Comparison of ENCODE assay signal across 28 cellular contexts in the genomic region with DNA sequence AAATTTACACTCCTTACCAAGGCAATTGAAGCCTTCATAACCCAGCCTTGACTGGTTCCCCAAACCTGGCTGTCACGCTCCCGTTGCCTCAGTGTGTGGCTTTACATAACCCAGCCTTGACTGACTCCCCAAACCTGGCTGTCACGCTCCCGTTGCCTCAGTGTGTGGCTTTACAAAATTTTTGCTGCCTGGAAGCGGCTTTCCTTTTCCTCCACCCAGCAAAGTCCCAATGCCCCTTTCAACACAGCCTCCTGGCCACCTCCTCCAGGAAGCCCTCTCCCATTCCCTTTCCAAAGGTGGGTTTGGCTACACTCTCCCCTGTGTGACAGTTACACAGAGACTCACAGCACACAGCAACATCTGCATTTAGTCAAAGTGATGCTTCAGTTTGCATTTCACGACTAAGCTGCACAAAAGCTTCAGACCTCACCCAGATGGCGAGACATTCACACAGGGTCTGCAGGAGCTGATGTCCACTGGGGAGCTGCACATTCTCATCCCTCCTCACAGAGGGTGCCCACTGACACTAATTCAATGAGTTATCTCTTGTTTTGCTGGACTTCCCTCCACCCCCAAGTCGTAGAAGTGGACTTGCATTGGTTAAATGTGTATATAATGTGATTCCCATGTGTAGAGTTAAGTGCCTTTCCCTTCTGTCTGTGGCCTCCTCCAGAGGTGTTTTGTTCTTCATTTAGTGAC.
DNase-seq lines count a peak whose midpoint lies in the region; ATAC-seq, FAIRE-seq and TF ChIP-seq lines count a peak whose summit lies in the region.
"Had no signal": no experiment of that assay in that cellular context is flagged by ENCODE, and none has a peak within 500 bp of the region (broad histone marks: within the 10 kb centered on the region; RNA-seq: fewer than 3 reads in every experiment).

No MANE protein-coding gene starts in this region.

- H3K27me3 ChIP-seq in right cardiac atrium (ENCODE audit: control insufficient read depth, insufficient read depth) (no peaks in the 10 kb centered on the region), K562 (ENCODE audit: control insufficient read depth in 2 of 2, insufficient read depth in 2 of 2, low read length in 2 of 2) (peaks cover 59 to 92% of the 10 kb centered on the region in 2 experiments), lower lobe of right lung (ENCODE audit: low read depth) (peaks cover 8% of the 10 kb centered on the region), upper lobe of right lung (no peaks in the 10 kb centered on the region), Caco-2 (replicated peaks; ENCODE audit: control insufficient read depth, insufficient read depth, low read length) (no peaks in the 10 kb centered on the region)
- H3K27me3 ChIP-seq: colonic mucosa, vagina had no signal

- in situ Hi-C loops in K562 (cut with MboI): no loop called here

- H3K79me2 ChIP-seq in K562 (ENCODE audit: control insufficient read depth, insufficient read depth, low read length): no peaks in the 10 kb centered on the region

- no peaks in the 10 kb centered on the region for H3K9me1 ChIP-seq in K562 (ENCODE audit: control insufficient read depth, insufficient read depth, low read length)

- H3K4me1 ChIP-seq in right cardiac atrium (ENCODE audit: control insufficient read depth, insufficient read depth, low read length) (peaks cover 5% of the 10 kb centered on the region), K562 (replicated peaks in 1 of 2; ENCODE audit: control insufficient read depth in 2 of 2, insufficient read depth in 2 of 2, low read length in 2 of 2) (peaks cover 0 to 6% of the 10 kb centered on the region in 2 experiments; a peak in 2 of 5 replicates), lower lobe of right lung (peaks cover 29% of the 10 kb centered on the region), upper lobe of right lung (peaks cover 6% of the 10 kb centered on the region), Caco-2 (no peaks in the 10 kb centered on the region)
- H3K4me1 ChIP-seq: body of pancreas, colonic mucosa, HAP-1, vagina had no signal

- TF ChIP-seq EP300 in K562 (IDR thresholded peaks at IDR 0.05; ENCODE audit: low read length): no peak

- peak; percentile 6 for DNase-seq in left cardiac atrium
- DNase-seq in right cardiac atrium: no peak
- no peak for DNase-seq in K562 (ENCODE audit: extremely low read depth in 1 of 4, low spot score in 3 of 4)
- DNase-seq in lower lobe of right lung: peak; percentile 53
- no peak for DNase-seq in upper lobe of right lung
- DNase-seq in Caco-2: no peak
- DNase-seq in erythroblast (lab: John Stamatoyannopoulos, UW): no peak
- DNase-seq: activated CD4-positive, CD25-positive, alpha-beta regulatory T cell treated with anti-CD3 and anti-CD28 coated beads, Interleukin-2, amount 50 U/mL, for 72 hours; activated CD8-positive, alpha-beta T cell treated with anti-CD3 and anti-CD28 coated beads for 36 hours; activated gamma-delta T cell treated with Interleukin-2 at 50 U/mL for 16 hours; activated naive CD8-positive, alpha-beta T cell treated with anti-CD3 and anti-CD28 coated beads, Interleukin-2, amount 50 U/mL, for 24 hours; Calu3; DND-41; effector memory CD4-positive, alpha-beta T cell; esophagus squamous epithelium; NCI-H1105; NCI-H1930; NCI-H69; T-helper 1 cell had no signal

- no peak overlapping the region for H3K27ac Mint-ChIP-seq in Caco-2 (ENCODE audit: unreplicated experiment)
- H3K27ac Mint-ChIP-seq: activated CD8-positive, alpha-beta T cell treated with anti-CD3 and anti-CD28 coated beads for 36 hours; activated naive CD8-positive, alpha-beta T cell treated with anti-CD3 and anti-CD28 coated beads, Interleukin-2, amount 50 U/mL, for 24 hours had no signal

- no peak overlapping the region for H3K4me3 Mint-ChIP-seq in Caco-2 (ENCODE audit: unreplicated experiment)
- H3K4me3 Mint-ChIP-seq: activated CD8-positive, alpha-beta T cell treated with anti-CD3 and anti-CD28 coated beads for 36 hours; activated naive CD8-positive, alpha-beta T cell treated with anti-CD3 and anti-CD28 coated beads, Interleukin-2, amount 50 U/mL, for 24 hours had no signal

- no peak overlapping the region for H3K9ac ChIP-seq in K562 (ENCODE audit: insufficient read depth in 1 of 2, low read depth in 2 of 2, low read length in 2 of 2)
- H3K9ac ChIP-seq: BLaER1 treated with 17β-estradiol and CSF1 and Interleukin-3, amounts not matched to agents 10 nM and 100 nM had no signal

- H3K27ac ChIP-seq in right cardiac atrium (ENCODE audit: low read length) (no peak overlapping the region), K562 (ENCODE audit: extremely low read depth, low read depth, low read length) (no peak overlapping the region), lower lobe of right lung (no peak overlapping the region), upper lobe of right lung (no peak overlapping the region)
- H3K27ac ChIP-seq: BLaER1 treated with 17β-estradiol and CSF1 and Interleukin-3, amounts not matched to agents 10 nM and 100 nM; body of pancreas; colonic mucosa; esophagus squamous epithelium; vagina had no signal

- H2AFZ ChIP-seq in K562 (ENCODE audit: low read depth, low read length): no peak overlapping the region

- BruUV-seq in K562 (replicated peaks; lab: Mats Ljungman, UMichigan) (no TSS peak), Caco-2 (replicated peaks; lab: Mats Ljungman, UMichigan) (no TSS peak)

- no peaks in the 10 kb centered on the region for H3K9me3 ChIP-seq in right cardiac atrium (ENCODE audit: control insufficient read depth, low read length)
- H3K9me3 ChIP-seq in K562 (replicated peaks; ENCODE audit: control insufficient read depth, insufficient read depth, low read depth, low read length): no peaks in the 10 kb centered on the region
- H3K9me3 ChIP-seq in lower lobe of right lung: no peaks in the 10 kb centered on the region
- H3K9me3 ChIP-seq in upper lobe of right lung: no peaks in the 10 kb centered on the region
- no peaks in the 10 kb centered on the region for H3K9me3 ChIP-seq in Caco-2
- H3K9me3 ChIP-seq: BLaER1 treated with 17β-estradiol and CSF1 and Interleukin-3, amounts not matched to agents 10 nM and 100 nM; body of pancreas; colonic mucosa; esophagus squamous epithelium; HAP-1; vagina had no signal

- H3K4me2 ChIP-seq in K562 (ENCODE audit: insufficient read depth, low read length): no peak overlapping the region

- TF ChIP-seq POLR2A in K562 (conservative IDR thresholded peaks at IDR 0.05): no peak
- TF ChIP-seq POLR2A in erythroblast (IDR thresholded peaks at IDR 0.05; ENCODE audit: low read length): no peak

- no peaks in the 10 kb centered on the region for H3K9me3 Mint-ChIP-seq in Caco-2 (ENCODE audit: unreplicated experiment)
- H3K9me3 Mint-ChIP-seq: activated CD8-positive, alpha-beta T cell treated with anti-CD3 and anti-CD28 coated beads for 36 hours; activated naive CD8-positive, alpha-beta T cell treated with anti-CD3 and anti-CD28 coated beads, Interleukin-2, amount 50 U/mL, for 24 hours had no signal

- H3K4me3 ChIP-seq in right cardiac atrium (ENCODE audit: low read length) (no peak overlapping the region), K562 (no peak overlapping the region), lower lobe of right lung (no peak overlapping the region), upper lobe of right lung (no peak overlapping the region), Caco-2 (ENCODE audit: low read depth, low read length) (no peak overlapping the region)
- H3K4me3 ChIP-seq: BLaER1 treated with 17β-estradiol and CSF1 and Interleukin-3, amounts not matched to agents 10 nM and 100 nM; body of pancreas; colonic mucosa; esophagus squamous epithelium; HAP-1; lung; vagina had no signal

- TF ChIP-seq RAD21 in K562 (CRISPR knock-in tag; conservative IDR thresholded peaks at IDR 0.05 in 1 of 2, IDR thresholded peaks at IDR 0.05 in 1 of 2): no peak

- FAIRE-seq in K562 (lab: Jason Lieb, UNC): no peak
- FAIRE-seq: frontal cortex, HepG2 had no signal

- intact Hi-C loops in left cardiac atrium (cut with DNase I): no loop called here
- intact Hi-C loops in right cardiac atrium (cut with DNase I): no loop called here
- intact Hi-C loops in K562 (cut with micrococcal nuclease): no loop called here
- intact Hi-C loops in lower lobe of right lung (cut with DNase I): no loop called here
- intact Hi-C loops in upper lobe of right lung (cut with DNase I): no loop called here
- intact Hi-C loops in Caco-2 (cut with micrococcal nuclease; ENCODE audit: unreplicated experiment): no loop called here

- peaks cover 12% of the 10 kb centered on the region; the same call in 1 of the 2 replicates for H4K20me1 ChIP-seq in K562 (replicated peaks; ENCODE audit: control insufficient read depth, insufficient read depth, low read length)

- H3K36me3 ChIP-seq in K562 (ENCODE audit: control insufficient read depth, insufficient read depth, low read length): no peaks in the 10 kb centered on the region
- no peaks in the 10 kb centered on the region for H3K36me3 ChIP-seq in lower lobe of right lung
- no peaks in the 10 kb centered on the region for H3K36me3 ChIP-seq in upper lobe of right lung
- no peaks in the 10 kb centered on the region for H3K36me3 ChIP-seq in Caco-2 (ENCODE audit: control insufficient read depth, insufficient read depth, low read length)
- H3K36me3 ChIP-seq: BLaER1 treated with 17β-estradiol and CSF1 and Interleukin-3, amounts not matched to agents 10 nM and 100 nM; colonic mucosa; esophagus squamous epithelium; HAP-1; vagina had no signal

- H3K4me1 Mint-ChIP-seq in Caco-2 (ENCODE audit: low read depth, unreplicated experiment): peaks cover 12% of the 10 kb centered on the region
- H3K4me1 Mint-ChIP-seq: activated naive CD8-positive, alpha-beta T cell treated with anti-CD3 and anti-CD28 coated beads, Interleukin-2, amount 50 U/mL, for 24 hours had no signal

- CTCF ChIA-PET in K562 (lab: Yijun Ruan, JAX; ENCODE audit: low intra/inter-chr PET ratio) (no interaction called here), Caco-2 (lab: Charles Lee) (no interaction called here)

- 78% methylated on average over 8 of the region's 8 CpGs for WGBS in right cardiac atrium
- 0% methylated on average over 8 of the region's 8 CpGs for WGBS in K562 (ENCODE audit: insufficient coverage, low coverage, missing lambda C conversion rate)

- H3K27me3 Mint-ChIP-seq in Caco-2 (ENCODE audit: insufficient read depth, unreplicated experiment): peaks cover 6% of the 10 kb centered on the region
- H3K27me3 Mint-ChIP-seq: activated naive CD8-positive, alpha-beta T cell treated with anti-CD3 and anti-CD28 coated beads, Interleukin-2, amount 50 U/mL, for 24 hours had no signal

- ATAC-seq in left cardiac atrium (no peak), right cardiac atrium (no peak), K562 (no peak), lower lobe of right lung (no peak), upper lobe of right lung (peak; percentile 37), HG03108 (IDR thresholded peaks at IDR 0.05; ENCODE audit: unreplicated experiment) (no peak)
- ATAC-seq: activated CD8-positive, alpha-beta T cell treated with anti-CD3 and anti-CD28 coated beads for 36 hours; activated naive CD8-positive, alpha-beta T cell treated with anti-CD3 and anti-CD28 coated beads, Interleukin-2, amount 50 U/mL, for 24 hours; body of pancreas; HepG2 had no signal

- POLR2A ChIA-PET in K562 (lab: Yijun Ruan, JAX): interaction anchor here (0.6 to 0.7 kb wide), 2 partner anchors 179 to 1926 kb away, joined by 3 read pairs; no protein-coding TSS in a partner anchor
- POLR2A ChIA-PET in Caco-2 (lab: Charles Lee): no interaction called here

- H3K36me3 Mint-ChIP-seq in Caco-2 (ENCODE audit: insufficient read depth, unreplicated experiment): no peaks in the 10 kb centered on the region

- TF ChIP-seq CTCF in K562 (IDR thresholded peaks at IDR 0.05 in 2 of 3, conservative IDR thresholded peaks at IDR 0.05 in 1 of 3; ENCODE audit: insufficient read depth in 2 of 3, low read depth in 1 of 3, low read length in 3 of 3) (no peak), lower lobe of right lung (IDR thresholded peaks at IDR 0.05) (no peak), upper lobe of right lung (IDR thresholded peaks at IDR 0.05) (no peak), Caco-2 (IDR thresholded peaks at IDR 0.05; ENCODE audit: insufficient read depth in 1 of 2, low read depth in 1 of 2, low read length in 1 of 2, severe bottlenecking in 1 of 2, unreplicated experiment in 1 of 2) (no peak)

Comparison
In these comparisons a context has a peak if more than half of its experiments do, and no peak if none do; other contexts are left out.
1. DNase-seq: peak in left cardiac atrium (single experiment) and lower lobe of right lung (single experiment); none in right cardiac atrium (0 of 3), K562 (0 of 4), upper lobe of right lung (single experiment), Caco-2 (0 of 2) and erythroblast (0 of 2).